ENCODE assay signal across 1 cellular context in the genomic region with DNA sequence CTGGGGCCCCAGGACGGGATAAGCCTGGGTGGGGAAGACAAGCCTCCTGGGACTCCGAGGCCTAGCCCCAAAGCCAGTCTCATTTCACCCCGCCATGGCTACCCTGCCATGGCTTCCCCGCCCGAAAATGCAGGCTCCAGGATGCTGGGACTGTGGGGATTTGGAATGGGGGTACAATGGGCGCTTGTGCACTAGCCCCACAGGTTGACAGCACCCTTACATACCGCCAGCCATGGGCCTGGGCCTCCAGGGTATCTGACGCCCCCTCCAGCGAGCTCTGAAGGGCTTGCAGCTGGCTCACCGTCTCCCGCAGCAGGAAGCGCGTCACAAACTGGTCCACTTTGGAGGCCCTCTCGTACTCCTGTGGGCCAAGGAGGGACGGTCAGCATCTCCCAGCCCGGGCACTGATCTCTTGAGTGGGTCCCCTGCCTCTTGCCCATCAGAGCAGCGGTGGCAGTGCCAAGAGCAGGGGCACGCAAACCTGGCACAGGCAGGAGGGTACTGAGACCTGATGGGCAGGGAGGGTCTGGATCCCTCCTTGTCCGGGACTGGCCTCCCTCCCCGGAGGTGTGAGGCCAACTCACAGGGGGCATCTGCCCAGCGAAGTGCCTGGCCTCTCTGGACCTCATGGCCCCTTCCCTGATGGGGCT.
TF ChIP-seq lines count a peak whose summit lies in the region.

No MANE protein-coding gene starts in this region.

TF ChIP-seq in K562, 482 proteins besides CTCF, POLR2A, EP300 and RAD21:
- 0 out of 2 replicates have a peak, but pooled peaks have one; percentile 52 for TF ChIP-seq RBFOX2 (IDR thresholded peaks at IDR 0.05; ENCODE audit: low read depth, low read length)
- TF ChIP-seq, protein P1, sequence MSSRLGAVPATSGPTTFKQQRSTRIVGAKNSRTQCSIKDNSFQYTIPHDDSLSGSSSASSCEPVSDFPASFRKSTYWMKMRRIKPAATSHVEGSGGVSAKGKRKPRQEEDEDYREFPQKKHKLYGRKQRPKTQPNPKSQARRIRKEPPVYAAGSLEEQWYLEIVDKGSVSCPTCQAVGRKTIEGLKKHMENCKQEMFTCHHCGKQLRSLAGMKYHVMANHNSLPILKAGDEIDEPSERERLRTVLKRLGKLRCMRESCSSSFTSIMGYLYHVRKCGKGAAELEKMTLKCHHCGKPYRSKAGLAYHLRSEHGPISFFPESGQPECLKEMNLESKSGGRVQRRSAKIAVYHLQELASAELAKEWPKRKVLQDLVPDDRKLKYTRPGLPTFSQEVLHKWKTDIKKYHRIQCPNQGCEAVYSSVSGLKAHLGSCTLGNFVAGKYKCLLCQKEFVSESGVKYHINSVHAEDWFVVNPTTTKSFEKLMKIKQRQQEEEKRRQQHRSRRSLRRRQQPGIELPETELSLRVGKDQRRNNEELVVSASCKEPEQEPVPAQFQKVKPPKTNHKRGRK (tag; IDR thresholded peaks at IDR 0.05) = no peak
- TF ChIP-seq POLR2G (IDR thresholded peaks at IDR 0.05; ENCODE audit: low read depth, low read length) = 0 out of 2 replicates have a peak, but pooled peaks have one; percentile 44
